Comparison of ENCODE assay signal across 8 cellular contexts in genomic region chr16:53061701-53062159, GRCh38. TPM values are rescaled to one million over a fixed set of nuclear protein-coding genes. Genes with fewer than 3 reads are reported as not detected.
A peak's percentile ranks its signal among the peaks of the same experiment; 100 is the strongest.
DNase-seq lines count a peak whose midpoint lies in the region; ATAC-seq lines count a peak whose summit lies in the region.

No MANE protein-coding gene starts in this region.

- peaks cover 0 to 30% of the 10 kb centered on the region in 2 donors for H3K4me1 ChIP-seq in naive thymus-derived CD4-positive, alpha-beta T cell (ENCODE audit: control insufficient read depth in 2 of 2, insufficient read depth in 2 of 2, low read length in 2 of 2)

- H3K27ac Mint-ChIP-seq in activated CD8-positive, alpha-beta T cell treated with anti-CD3 and anti-CD28 coated beads, Interleukin-2, amount 10 ng/mL, durations not matched to agents 7 days and 5 days = peak overlapping the region; percentile 79
- H3K27ac Mint-ChIP-seq in naive thymus-derived CD4-positive, alpha-beta T cell = peak overlapping the region in 2 of 9 donors; percentile 20 to 46

- no peaks in the 10 kb centered on the region for H3K36me3 ChIP-seq in naive thymus-derived CD4-positive, alpha-beta T cell (ENCODE audit: control insufficient read depth in 2 of 3, insufficient read depth in 3 of 3, low read length in 3 of 3)

- no peaks in the 10 kb centered on the region for H3K9me3 Mint-ChIP-seq in activated CD8-positive, alpha-beta T cell treated with anti-CD3 and anti-CD28 coated beads, Interleukin-2, amount 10 ng/mL, durations not matched to agents 7 days and 5 days (ENCODE audit: insufficient read depth)
- no peaks in the 10 kb centered on the region for H3K9me3 Mint-ChIP-seq in naive thymus-derived CD4-positive, alpha-beta T cell

- no peaks in the 10 kb centered on the region for H3K27me3 ChIP-seq in naive thymus-derived CD4-positive, alpha-beta T cell (ENCODE audit: control insufficient read depth in 2 of 2, insufficient read depth in 2 of 2, low read length in 2 of 2)

- H3K4me3 ChIP-seq in naive thymus-derived CD4-positive, alpha-beta T cell (ENCODE audit: low read length) = no peak overlapping the region

- no peak overlapping the region for H3K27ac ChIP-seq in naive thymus-derived CD4-positive, alpha-beta T cell (ENCODE audit: low read depth, low read length)

- H3K9me3 ChIP-seq in naive thymus-derived CD4-positive, alpha-beta T cell (ENCODE audit: control insufficient read depth in 2 of 3, low read length in 3 of 3) = no peaks in the 10 kb centered on the region

- POLR2A ChIA-PET in activated CD8-positive, alpha-beta T cell treated with anti-CD3 and anti-CD28 coated beads, Interleukin-2, amount 10 ng/mL, durations not matched to agents 7 days and 5 days (lab: Charles Lee) = no interaction called here
- POLR2A ChIA-PET in naive thymus-derived CD4-positive, alpha-beta T cell (lab: Charles Lee) = no interaction called here

- peaks cover 11% of the 10 kb centered on the region for H3K36me3 Mint-ChIP-seq in activated CD8-positive, alpha-beta T cell treated with anti-CD3 and anti-CD28 coated beads, Interleukin-2, amount 10 ng/mL, durations not matched to agents 7 days and 5 days (ENCODE audit: low read depth)
- H3K36me3 Mint-ChIP-seq in naive thymus-derived CD4-positive, alpha-beta T cell = no peaks in the 10 kb centered on the region

- ATAC-seq in GM19395 (IDR thresholded peaks at IDR 0.05; ENCODE audit: unreplicated experiment) = peak; percentile 84
- ATAC-seq in HG03280 (IDR thresholded peaks at IDR 0.05; ENCODE audit: unreplicated experiment) = peak; percentile 86
- ATAC-seq in activated CD8-positive, alpha-beta T cell treated with anti-CD3 and anti-CD28 coated beads, Interleukin-2, amount 10 ng/mL, durations not matched to agents 7 days and 5 days = peak; percentile 56
- ATAC-seq in naive thymus-derived CD4-positive, alpha-beta T cell = peak; percentile 69

- no peaks in the 10 kb centered on the region for H3K27me3 Mint-ChIP-seq in activated CD8-positive, alpha-beta T cell treated with anti-CD3 and anti-CD28 coated beads, Interleukin-2, amount 10 ng/mL, durations not matched to agents 7 days and 5 days (ENCODE audit: low read depth)
- H3K27me3 Mint-ChIP-seq in naive thymus-derived CD4-positive, alpha-beta T cell = no peaks in the 10 kb centered on the region

- intact Hi-C loops in naive thymus-derived CD4-positive, alpha-beta T cell (cut with micrococcal nuclease) = no loop called here

- CTCF ChIA-PET in activated CD8-positive, alpha-beta T cell treated with anti-CD3 and anti-CD28 coated beads, Interleukin-2, amount 10 ng/mL, durations not matched to agents 7 days and 5 days (lab: Charles Lee) = interaction anchor here (0.8 to 1.5 kb wide), 3 partner anchors 37 to 98 kb away, joined by 3 to 5 read pairs (median 5); no protein-coding TSS in a partner anchor
- CTCF ChIA-PET in naive thymus-derived CD4-positive, alpha-beta T cell (lab: Charles Lee) = no interaction called here

- H3K4me1 Mint-ChIP-seq in activated CD8-positive, alpha-beta T cell treated with anti-CD3 and anti-CD28 coated beads, Interleukin-2, amount 10 ng/mL, durations not matched to agents 7 days and 5 days (ENCODE audit: low read depth) = peaks cover 62% of the 10 kb centered on the region
- H3K4me1 Mint-ChIP-seq in naive thymus-derived CD4-positive, alpha-beta T cell = peaks cover 0 to 41% (median 11%) of the 10 kb centered on the region in 7 donors

- H3K4me3 Mint-ChIP-seq in activated CD8-positive, alpha-beta T cell treated with anti-CD3 and anti-CD28 coated beads, Interleukin-2, amount 10 ng/mL, durations not matched to agents 7 days and 5 days = peak overlapping the region; percentile 55
- H3K4me3 Mint-ChIP-seq in naive thymus-derived CD4-positive, alpha-beta T cell = peak overlapping the region in 2 of 10 donors; percentile 23 to 51

- DNase-seq in GF-D8 (lab: John Stamatoyannopoulos, UW) = peak; percentile 19
- peak; percentile 40 for DNase-seq in activated CD8-positive, alpha-beta T cell treated with anti-CD3 and anti-CD28 coated beads, Interleukin-2, amount 10 ng/mL, durations not matched to agents 7 days and 5 days
- DNase-seq in naive thymus-derived CD4-positive, alpha-beta T cell = peak in 1 of 9 donors; percentile 55
- no peak for DNase-seq in NCI-H446 (lab: John Stamatoyannopoulos, UW)
- no peak for DNase-seq in AG08396 (ENCODE audit: low spot score)
- no peak for DNase-seq in NCI-H2029 (lab: John Stamatoyannopoulos, UW)

RNA-seq across cellular contexts. Expression of gene CHD9, which starts 6.9 kb away (rescaled TPM):
- total RNA-seq in activated CD8-positive, alpha-beta T cell treated with anti-CD3 and anti-CD28 coated beads, Interleukin-2, amount 10 ng/mL, durations not matched to agents 7 days and 5 days = 10 to 100 TPM; 23.5 to 32.1 TPM
- 10 to 100 TPM; 23.8 to 46.4 (median 36.3) TPM for total RNA-seq in naive thymus-derived CD4-positive, alpha-beta T cell
- polyA plus RNA-seq in naive thymus-derived CD4-positive, alpha-beta T cell = 10 to 100 TPM; 24.1 to 30.6 TPM

RNA-seq across cellular contexts. Expression of gene CHD9NB, which starts 9.0 kb away (rescaled TPM):
- total RNA-seq in activated CD8-positive, alpha-beta T cell treated with anti-CD3 and anti-CD28 coated beads, Interleukin-2, amount 10 ng/mL, durations not matched to agents 7 days and 5 days = under 1 TPM; 0.23 to 0.26 TPM
- total RNA-seq in naive thymus-derived CD4-positive, alpha-beta T cell = under 1 TPM in 1 of 5 experiments, not detected in 4; 0.22 TPM
- not detected for polyA plus RNA-seq in naive thymus-derived CD4-positive, alpha-beta T cell

Comparison
In these comparisons a context has a peak if more than half of its experiments do, and no peak if none do; other contexts are left out.
1. DNase-seq: peak in GF-D8 (single experiment) and activated CD8-positive, alpha-beta T cell treated with anti-CD3 and anti-CD28 coated beads, Interleukin-2, amount 10 ng/mL, durations not matched to agents 7 days and 5 days (single experiment); none in NCI-H446 (0 of 2), AG08396 (single experiment) and NCI-H2029 (single experiment).
2. Peak in every context shown above with its lines, with median percentiles within 50 percentile points of each other: ATAC-seq.